In genomic region chr1:144882343-144882742, GRCh38 we compare ENCODE assay signal across 7 cellular contexts.
DNase-seq lines count a peak whose midpoint lies in the region; ATAC-seq and TF ChIP-seq lines count a peak whose summit lies in the region.
"Not testable (repeated sequence)": the region's sequence is repeated elsewhere in the genome, so short reads cannot be mapped to it uniquely, and the experiment has no call there.

No MANE protein-coding gene starts in this region.

- POLR2A ChIA-PET in AG04449 (lab: Yijun Ruan, JAX), result not testable (repeated sequence)

- TF ChIP-seq POLR2A in spleen (IDR thresholded peaks at IDR 0.05), result not testable (repeated sequence)

- H3K4me3 ChIP-seq in AG04449 (ENCODE audit: low read depth, low read length) (peak overlapping the region; percentile 51), HFF-Myc (replicated peaks; ENCODE audit: low read depth, low read length) (0 out of 2 replicates have a peak overlapping the region, but pooled peaks have one; percentile 15), fibroblast of the aortic adventitia (ENCODE audit: low read depth, low read length) (peak overlapping the region; percentile 53), spleen (peak overlapping the region in 2 of 8 donors; percentile 25 to 68)
- H3K4me3 ChIP-seq in mammary epithelial cell (replicated peaks in 1 of 3; ENCODE audit: insufficient read depth in 1 of 3, low read depth in 2 of 3, low read length in 3 of 3); mucosa of descending colon: not testable (repeated sequence)

- not testable (repeated sequence) for H3K79me2 ChIP-seq in mammary epithelial cell (ENCODE audit: insufficient read depth, low read length)

- not testable (repeated sequence) for H3K9me3 ChIP-seq in mammary epithelial cell (replicated peaks; ENCODE audit: insufficient read depth, low read length); mucosa of descending colon; spleen

- H3K36me3 ChIP-seq in mammary epithelial cell (ENCODE audit: insufficient read depth, low read length); mucosa of descending colon (ENCODE audit: low read depth); spleen: not testable (repeated sequence)

- not testable (repeated sequence) for DNase-seq in AG04449 (ENCODE audit: low read depth, low spot score); HFF-Myc (ENCODE audit: extremely low read depth, low read depth); mammary epithelial cell; fibroblast of the aortic adventitia (ENCODE audit: low read depth)
- peak in 2 of 3 donors; percentile 9 to 24 for DNase-seq in mucosa of descending colon
- peak; percentile 64 for DNase-seq in spleen

- peak overlapping the region; percentile 54 for H3K4me2 ChIP-seq in mammary epithelial cell (ENCODE audit: insufficient read depth, low read depth, low read length)

- not testable (repeated sequence) for H4K20me1 ChIP-seq in mammary epithelial cell (ENCODE audit: insufficient read depth, low read length)

- not testable (repeated sequence) for H3K27ac ChIP-seq in mammary epithelial cell (ENCODE audit: insufficient read depth, low read depth, low read length); spleen

- intact Hi-C loops in mammary epithelial cell (cut with micrococcal nuclease); mucosa of descending colon (cut with DNase I, micrococcal nuclease); spleen (cut with DNase I; ENCODE audit: low total_unique reads): not testable (repeated sequence)

- not testable (repeated sequence) for TF ChIP-seq CTCF in AG04449 (IDR thresholded peaks at IDR 0.05; ENCODE audit: insufficient read depth, low read length, missing control alignments); HFF-Myc (IDR thresholded peaks at IDR 0.05; ENCODE audit: low read depth, low read length, missing control alignments); mammary epithelial cell (conservative IDR thresholded peaks at IDR 0.05 in 1 of 2, IDR thresholded peaks at IDR 0.05 in 1 of 2; ENCODE audit: extremely low read depth in 1 of 2, insufficient read depth in 1 of 2, low read depth in 1 of 2, low read length in 2 of 2); fibroblast of the aortic adventitia (IDR thresholded peaks at IDR 0.05; ENCODE audit: insufficient read depth, low read length); mucosa of descending colon (IDR thresholded peaks at IDR 0.05); spleen (IDR thresholded peaks at IDR 0.05 in 8 of 11, conservative IDR thresholded peaks at IDR 0.05 in 3 of 11)

- ATAC-seq in SK-N-SH treated with all-trans-retinoic acid at 6 μM for 48 hours, result peak; percentile 52; the same call in 1 of the 3 replicates
- not testable (repeated sequence) for ATAC-seq in mucosa of descending colon

- not testable (repeated sequence) for H3K9ac ChIP-seq in mammary epithelial cell (ENCODE audit: insufficient read depth, low read length)

- not testable (repeated sequence) for H3K4me1 ChIP-seq in mammary epithelial cell (ENCODE audit: insufficient read depth, low read length); mucosa of descending colon (ENCODE audit: low read depth); spleen

- CTCF ChIA-PET in AG04449 (lab: Yijun Ruan, JAX); mammary epithelial cell (lab: Charles Lee; ENCODE audit: low non-redundant PET): not testable (repeated sequence)

- not testable (repeated sequence) for H3K27me3 ChIP-seq in mammary epithelial cell (ENCODE audit: insufficient read depth, low read length)
- H3K27me3 ChIP-seq in spleen (replicated peaks in 1 of 7), result peaks cover 0 to 10% (median 0%) of the 10 kb centered on the region in 7 donors

- in situ Hi-C loops in mammary epithelial cell (cut with MboI; ENCODE audit: low sequenced_read_pairs in 2 of 2), result not testable (repeated sequence)

- not testable (repeated sequence) for H2AFZ ChIP-seq in mammary epithelial cell (ENCODE audit: low read depth, low read length)

- dilution Hi-C loops in mammary epithelial cell (cut with HindIII; ENCODE audit: low sequenced_read_pairs), result not testable (repeated sequence)

- not testable (repeated sequence) for BruUV-seq in mammary epithelial cell (replicated peaks; lab: Mats Ljungman, UMichigan)

- no CpG with 5 or more reads among the region's 42 CpGs for WGBS in mammary epithelial cell (ENCODE audit: low coverage, missing lambda C conversion rate)
- 0 to 4% (median 0%) methylated on average over 2 to 19 of the region's 42 CpGs; no CpG with 5 or more reads in 1 of the 5 donors for WGBS in spleen, 5 donors
